ENCODE assay signal across 28 cellular contexts in genomic region chr7:104431930-104432329, GRCh38.
"Had no signal": no experiment of that assay in that cellular context is flagged by ENCODE, and none has a peak within 500 bp of the region (broad histone marks: within the 10 kb centered on the region; RNA-seq: fewer than 3 reads in every experiment).

No MANE protein-coding gene starts in this region.

- H3K4me3 ChIP-seq: colonic mucosa, esophagus muscularis mucosa, gastroesophageal sphincter, heart left ventricle, hepatocyte, lung, mucosa of descending colon, neural progenitor cell, prostate gland, right atrium auricular region, smooth muscle cell, tibial nerve, upper lobe of left lung had no signal

- H3K79me2 ChIP-seq: hepatocyte had no signal

- H3K4me1 ChIP-seq: colonic mucosa, esophagus muscularis mucosa, foreskin keratinocyte, gastroesophageal sphincter, heart left ventricle, neural progenitor cell, prostate gland, right atrium auricular region, tibial nerve, upper lobe of left lung had no signal

- H2AFZ ChIP-seq: hepatocyte, neural progenitor cell had no signal

- H3K36me3 ChIP-seq: colonic mucosa, esophagus muscularis mucosa, gastroesophageal sphincter, heart left ventricle, neural progenitor cell, prostate gland, right atrium auricular region, tibial nerve, upper lobe of left lung had no signal

- H3K27me3 ChIP-seq: colonic mucosa, esophagus muscularis mucosa, foreskin keratinocyte, gastroesophageal sphincter, heart left ventricle, hepatocyte, neural progenitor cell, right atrium auricular region, tibial nerve, upper lobe of left lung had no signal

- H3K9me3 ChIP-seq: colonic mucosa, esophagus muscularis mucosa, gastroesophageal sphincter, heart left ventricle, mucosa of descending colon, prostate gland, right atrium auricular region, tibial nerve, upper lobe of left lung had no signal

- H3K27ac Mint-ChIP-seq: dendritic cell treated with granulocyte-macrophage colony-stimulating factor and Interleukin-4, amounts not matched to agents 40 ng/mL and 50 ng/mL, for 4 days; memory B cell; mesothelial cell of epicardium; naive thymus-derived CD4-positive, alpha-beta T cell; nephron; neural progenitor cell; stimulated activated naive CD8-positive, alpha-beta T cell treated with anti-CD3 and anti-CD28 coated beads, Interleukin-15, amount 100 ng/mL, for 72 hours had no signal

- ATAC-seq: foreskin keratinocyte; gastroesophageal sphincter; heart left ventricle; left ventricle myocardium superior; mucosa of descending colon; naive thymus-derived CD4-positive, alpha-beta T cell; sciatic nerve; stimulated activated naive CD8-positive, alpha-beta T cell treated with anti-CD3 and anti-CD28 coated beads, Interleukin-15, amount 100 ng/mL, for 72 hours had no signal

- DNase-seq: colonic mucosa; effector CD8-positive, alpha-beta T cell; foreskin keratinocyte; heart left ventricle; left ventricle myocardium superior; mucosa of descending colon; naive thymus-derived CD4-positive, alpha-beta T cell; stimulated activated CD4-positive, alpha-beta T cell treated with anti-CD3 and anti-CD28 coated beads, Interleukin-12 subunit alpha, Interleukin-12 subunit beta, amount 100 ng/mL, for 4 hours; stimulated activated CD4-positive, alpha-beta T cell treated with anti-CD3 and anti-CD28 coated beads, Interleukin-1b, Interleukin-23, amount 100 ng/mL, for 48 hours; stimulated activated CD4-positive, alpha-beta T cell treated with anti-CD3 and anti-CD28 coated beads, Interleukin-4, amount 100 ng/mL, for 1 hour; stimulated activated CD8-positive, alpha-beta memory T cell treated with anti-CD3 and anti-CD28 coated beads, Interleukin-4, amount 100 ng/mL, for 48 hours; stimulated activated naive CD4-positive, alpha-beta T cell; stimulated activated naive CD8-positive, alpha-beta T cell treated with anti-CD3 and anti-CD28 coated beads, Interleukin-15, amount 100 ng/mL, for 72 hours; upper lobe of left lung had no signal

- H3K27me3 Mint-ChIP-seq: dendritic cell treated with granulocyte-macrophage colony-stimulating factor and Interleukin-4, amounts not matched to agents 40 ng/mL and 50 ng/mL, for 4 days; stimulated activated naive CD8-positive, alpha-beta T cell treated with anti-CD3 and anti-CD28 coated beads, Interleukin-15, amount 100 ng/mL, for 72 hours had no signal

- H3K4me3 Mint-ChIP-seq: dendritic cell treated with granulocyte-macrophage colony-stimulating factor and Interleukin-4, amounts not matched to agents 40 ng/mL and 50 ng/mL, for 4 days; memory B cell; mesothelial cell of epicardium; naive thymus-derived CD4-positive, alpha-beta T cell; nephron; neural progenitor cell; stimulated activated naive CD8-positive, alpha-beta T cell treated with anti-CD3 and anti-CD28 coated beads, Interleukin-15, amount 100 ng/mL, for 72 hours had no signal

- H3K27ac ChIP-seq: colonic mucosa, esophagus muscularis mucosa, foreskin keratinocyte, gastroesophageal sphincter, heart left ventricle, hepatocyte, neural progenitor cell, prostate gland, right atrium auricular region, tibial nerve, upper lobe of left lung had no signal

- H3K36me3 Mint-ChIP-seq: memory B cell; mesothelial cell of epicardium; naive thymus-derived CD4-positive, alpha-beta T cell; neural progenitor cell had no signal

- H3K4me2 ChIP-seq: hepatocyte, neural progenitor cell, smooth muscle cell had no signal

- H3K4me1 Mint-ChIP-seq: memory B cell; mesothelial cell of epicardium; naive thymus-derived CD4-positive, alpha-beta T cell; nephron; neural progenitor cell; stimulated activated naive CD8-positive, alpha-beta T cell treated with anti-CD3 and anti-CD28 coated beads, Interleukin-15, amount 100 ng/mL, for 72 hours had no signal

- H3K9ac ChIP-seq: neural progenitor cell had no signal

- H3K9me3 Mint-ChIP-seq: dendritic cell treated with granulocyte-macrophage colony-stimulating factor and Interleukin-4, amounts not matched to agents 40 ng/mL and 50 ng/mL, for 4 days; mesothelial cell of epicardium; nephron; neural progenitor cell; stimulated activated naive CD8-positive, alpha-beta T cell treated with anti-CD3 and anti-CD28 coated beads, Interleukin-15, amount 100 ng/mL, for 72 hours had no signal
